ENCODE assay signal across 10 cellular contexts in genomic region chr1:89850844-89851410, GRCh38.
"Had no signal": no experiment of that assay in that cellular context is flagged by ENCODE, and none has a peak within 500 bp of the region (broad histone marks: within the 10 kb centered on the region; RNA-seq: fewer than 3 reads in every experiment).

No MANE protein-coding gene starts in this region.

- H3K9me3 ChIP-seq: esophagus muscularis mucosa, prostate gland had no signal

- H3K36me3 ChIP-seq: prostate gland had no signal

- DNase-seq: activated CD4-positive, alpha-beta T cell treated with anti-CD3 and anti-CD28 coated beads, Interleukin-2, amount 50 U/mL, for 1 hour; activated CD8-positive, alpha-beta memory T cell treated with anti-CD3 and anti-CD28 coated beads for 24 hours; activated naive CD4-positive, alpha-beta T cell treated with anti-CD3 and anti-CD28 coated beads for 36 hours; left colon had no signal

- H3K4me3 ChIP-seq: cardiac muscle cell, esophagus muscularis mucosa, lung, prostate gland had no signal

- H3K4me1 ChIP-seq: esophagus muscularis mucosa, prostate gland had no signal

- ATAC-seq: activated CD4-positive, CD25-positive, alpha-beta regulatory T cell treated with anti-CD3 and anti-CD28 coated beads, Interleukin-2, amount 50 U/mL, for 24 hours; left colon; sciatic nerve had no signal

- H3K27me3 ChIP-seq: cardiac muscle cell, esophagus muscularis mucosa had no signal

- H3K27ac ChIP-seq: cardiac muscle cell, esophagus muscularis mucosa, prostate gland had no signal
